In genomic region chr3:13277130-13277783, GRCh38 we compare ENCODE assay signal across 12 cellular contexts.
DNase-seq lines count a peak whose midpoint lies in the region; TF ChIP-seq lines count a peak whose summit lies in the region.
"Had no signal": no experiment of that assay in that cellular context is flagged by ENCODE, and none has a peak within 500 bp of the region (broad histone marks: within the 10 kb centered on the region; RNA-seq: fewer than 3 reads in every experiment).

No MANE protein-coding gene starts in this region.

- DNase-seq in adipocyte (ENCODE audit: low read depth) (no peak), cardiac muscle cell (ENCODE audit: low read depth in 1 of 2, low spot score in 1 of 2) (no peak), osteoblast (ENCODE audit: insufficient read length, low spot score, missing footprints) (peak; percentile 88), NCI-H446 (lab: John Stamatoyannopoulos, UW) (no peak), NCI-H2196 (lab: John Stamatoyannopoulos, UW; ENCODE audit: unreplicated experiment) (no peak)
- no peak for DNase-seq in stimulated activated naive CD4-positive, alpha-beta T cell treated with Interleukin-2 at 50 U/mL for 16 hours (lab: John Stamatoyannopoulos, UW)
- DNase-seq: central memory CD4-positive, alpha-beta T cell; COR-L47; GOT3; NCI-H1436; stimulated activated naive B cell treated with anti-CD40 and anti-IgM and Interleukin-4, amounts not matched to agents 10 μg/mL and 1 μg/mL and 100 μg/mL, for 72 hours had no signal

- no peaks in the 10 kb centered on the region for H4K20me1 ChIP-seq in osteoblast (ENCODE audit: insufficient read depth, low read length)

- peak overlapping the region; percentile 78 for H3K9ac ChIP-seq in adipocyte (ENCODE audit: low read length)

- H3K4me3 ChIP-seq in adipocyte (ENCODE audit: low read length) (peak overlapping the region; percentile 17), cardiac muscle cell (no peak overlapping the region), osteoblast (ENCODE audit: insufficient read depth, low read length) (no peak overlapping the region), urinary bladder (ENCODE audit: low read depth, low read length) (no peak overlapping the region)

- WGBS in urinary bladder, result 29% methylated on average over 16 of the region's 16 CpGs

- H3K4me2 ChIP-seq in osteoblast (ENCODE audit: insufficient read depth, low read length), result no peak overlapping the region

- no peaks in the 10 kb centered on the region for H3K79me2 ChIP-seq in osteoblast (ENCODE audit: insufficient read depth, low read length)

- H3K27ac ChIP-seq in cardiac muscle cell, result peak overlapping the region; percentile 19
- no peak overlapping the region for H3K27ac ChIP-seq in osteoblast (ENCODE audit: low read depth, low read length)
- peak overlapping the region; percentile 80 for H3K27ac ChIP-seq in urinary bladder (ENCODE audit: low read depth)

- no peak overlapping the region for H2AFZ ChIP-seq in osteoblast (ENCODE audit: low read length)

- H3K36me3 ChIP-seq in adipocyte (ENCODE audit: control insufficient read depth, insufficient read depth, low read length, severe bottlenecking) (no peaks in the 10 kb centered on the region), cardiac muscle cell (no peaks in the 10 kb centered on the region), osteoblast (ENCODE audit: insufficient read depth, low read length) (no peaks in the 10 kb centered on the region), urinary bladder (ENCODE audit: insufficient read depth) (no peaks in the 10 kb centered on the region)

- H3K9me3 ChIP-seq in adipocyte (ENCODE audit: control insufficient read depth, low read length) (peaks cover 8% of the 10 kb centered on the region), cardiac muscle cell (ENCODE audit: low read depth) (no peaks in the 10 kb centered on the region), osteoblast (ENCODE audit: low read depth, low read length) (no peaks in the 10 kb centered on the region)

- peaks cover 35% of the 10 kb centered on the region for H3K27me3 ChIP-seq in adipocyte (replicated peaks; ENCODE audit: control insufficient read depth, insufficient read depth, low read length)
- H3K27me3 ChIP-seq in cardiac muscle cell, result peaks cover 8% of the 10 kb centered on the region
- peaks cover 45% of the 10 kb centered on the region for H3K27me3 ChIP-seq in osteoblast (ENCODE audit: insufficient read depth, low read length)

- TF ChIP-seq CTCF in cardiac muscle cell (IDR thresholded peaks at IDR 0.05; ENCODE audit: low read depth, low read length) (no peak), osteoblast (IDR thresholded peaks at IDR 0.05; ENCODE audit: extremely low read depth, low read depth, low read length) (no peak)

- H3K4me1 ChIP-seq in adipocyte (ENCODE audit: control insufficient read depth, insufficient read depth, low read length), result peaks cover 38% of the 10 kb centered on the region
- peaks cover 13% of the 10 kb centered on the region for H3K4me1 ChIP-seq in cardiac muscle cell (ENCODE audit: low read depth)
- no peaks in the 10 kb centered on the region for H3K4me1 ChIP-seq in osteoblast (ENCODE audit: insufficient read depth, low read length)
- H3K4me1 ChIP-seq in urinary bladder (ENCODE audit: insufficient read depth), result no peaks in the 10 kb centered on the region
